Comparison of ENCODE assay signal across 9 cellular contexts in the genomic region with DNA sequence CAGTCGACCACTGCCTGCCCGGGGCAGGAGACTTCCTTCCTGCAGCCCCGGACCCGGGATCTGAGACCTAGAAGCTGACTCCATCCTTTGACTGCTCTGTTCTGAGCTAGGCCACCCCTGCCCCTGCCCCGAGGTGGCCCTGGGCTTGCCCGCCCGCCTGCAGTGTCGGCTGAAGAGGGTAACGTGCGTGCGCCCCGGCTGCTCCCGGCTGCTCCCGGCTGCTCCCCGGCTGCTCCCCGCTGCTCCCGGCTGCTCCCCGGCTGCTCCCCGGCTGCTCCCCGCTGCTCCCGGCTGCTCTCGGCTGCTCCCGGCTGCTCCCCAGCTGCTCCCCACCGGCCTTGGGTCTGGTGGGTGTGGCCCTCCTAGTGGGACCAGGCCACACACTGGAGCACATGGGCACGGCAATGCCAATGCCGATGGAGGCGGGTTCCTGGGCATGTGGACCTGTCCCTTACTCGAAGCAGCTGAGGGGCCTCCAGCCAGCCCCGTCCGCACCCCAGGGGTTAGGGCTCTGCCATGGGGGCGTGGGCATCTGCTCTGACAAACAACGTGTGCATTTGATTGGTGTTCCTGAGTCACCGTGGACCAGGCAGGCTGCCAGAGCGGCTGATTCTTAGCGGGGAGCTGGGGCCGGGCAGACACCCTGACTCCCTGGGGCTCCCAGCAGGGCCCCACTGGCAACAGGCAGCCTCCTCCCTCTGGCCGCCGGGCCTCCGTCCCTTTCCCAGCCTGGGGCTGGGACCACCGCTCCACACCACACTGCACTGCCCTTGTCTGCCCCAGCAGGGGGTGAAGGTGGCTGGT. TPM values are rescaled to one million over a fixed set of nuclear protein-coding genes. Genes with fewer than 3 reads are reported as not detected.
DNase-seq lines count a peak whose midpoint lies in the region; ATAC-seq and FAIRE-seq lines count a peak whose summit lies in the region.
"Had no signal": no experiment of that assay in that cellular context is flagged by ENCODE, and none has a peak within 500 bp of the region (broad histone marks: within the 10 kb centered on the region; RNA-seq: fewer than 3 reads in every experiment).

No MANE protein-coding gene starts in this region.

- peaks cover 7% of the 10 kb centered on the region for H3K4me1 Mint-ChIP-seq in activated T-helper 1 cell treated with anti-CD3 and anti-CD28 coated beads, Interleukin-12 subunit alpha, Interleukin-12 subunit beta, Interleukin-2, Interleukin-4 antibody, amounts not matched to agents 30 ng/mL and 10 ng/mL and 1 ng/mL, durations not matched to agents 14 hours and 24 hours and 36 hours (ENCODE audit: low read depth)

- H3K27ac Mint-ChIP-seq in activated T-helper 1 cell treated with anti-CD3 and anti-CD28 coated beads, Interleukin-12 subunit alpha, Interleukin-12 subunit beta, Interleukin-2, Interleukin-4 antibody, amounts not matched to agents 30 ng/mL and 10 ng/mL and 1 ng/mL, durations not matched to agents 14 hours and 24 hours and 36 hours: no peak overlapping the region

- no peak overlapping the region for H3K4me3 Mint-ChIP-seq in activated T-helper 1 cell treated with anti-CD3 and anti-CD28 coated beads, Interleukin-12 subunit alpha, Interleukin-12 subunit beta, Interleukin-2, Interleukin-4 antibody, amounts not matched to agents 30 ng/mL and 10 ng/mL and 1 ng/mL, durations not matched to agents 14 hours and 24 hours and 36 hours

- intact Hi-C loops in left cardiac atrium (cut with DNase I): no loop called here
- intact Hi-C loops in cardiac septum (cut with DNase I): no loop called here
- intact Hi-C loops in activated T-helper 1 cell treated with anti-CD3 and anti-CD28 coated beads, Interleukin-12 subunit alpha, Interleukin-12 subunit beta, Interleukin-2, Interleukin-4 antibody, amounts not matched to agents 30 ng/mL and 10 ng/mL and 1 ng/mL, durations not matched to agents 14 hours and 24 hours and 36 hours (cut with micrococcal nuclease): no loop called here

- FAIRE-seq in frontal cortex (lab: Jason Lieb, UNC): no peak

- no peaks in the 10 kb centered on the region for H3K9me3 Mint-ChIP-seq in activated T-helper 1 cell treated with anti-CD3 and anti-CD28 coated beads, Interleukin-12 subunit alpha, Interleukin-12 subunit beta, Interleukin-2, Interleukin-4 antibody, amounts not matched to agents 30 ng/mL and 10 ng/mL and 1 ng/mL, durations not matched to agents 14 hours and 24 hours and 36 hours

- peak in 1 of 2 donors; percentile 16 for ATAC-seq in left cardiac atrium

- DNase-seq in left cardiac atrium (peak; percentile 27), cardiac septum (ENCODE audit: low spot score) (no peak), RPMI7951 (ENCODE audit: low read depth) (peak; percentile 80), frontal cortex (ENCODE audit: low spot score in 2 of 2) (peak; percentile 28 to 40), ureter (ENCODE audit: low spot score) (peak; percentile 64), NCI-H1048 (lab: John Stamatoyannopoulos, UW) (no peak)
- no peak for DNase-seq in effector CD8-positive, alpha-beta T cell (lab: John Stamatoyannopoulos, UW)
- DNase-seq in activated T-helper 1 cell treated with anti-CD3 and anti-CD28 coated beads, Interleukin-12 subunit alpha, Interleukin-12 subunit beta, Interleukin-2, Interleukin-4 antibody, amounts not matched to agents 30 ng/mL and 10 ng/mL and 1 ng/mL, durations not matched to agents 14 hours and 24 hours and 36 hours (ENCODE audit: low spot score): no peak
- DNase-seq: activated T-cell treated with anti-CD3 and anti-CD28 coated beads for 4 hours had no signal

- H3K36me3 Mint-ChIP-seq in activated T-helper 1 cell treated with anti-CD3 and anti-CD28 coated beads, Interleukin-12 subunit alpha, Interleukin-12 subunit beta, Interleukin-2, Interleukin-4 antibody, amounts not matched to agents 30 ng/mL and 10 ng/mL and 1 ng/mL, durations not matched to agents 14 hours and 24 hours and 36 hours (ENCODE audit: low read depth): no peaks in the 10 kb centered on the region

- H3K27me3 Mint-ChIP-seq in activated T-helper 1 cell treated with anti-CD3 and anti-CD28 coated beads, Interleukin-12 subunit alpha, Interleukin-12 subunit beta, Interleukin-2, Interleukin-4 antibody, amounts not matched to agents 30 ng/mL and 10 ng/mL and 1 ng/mL, durations not matched to agents 14 hours and 24 hours and 36 hours (ENCODE audit: insufficient read depth): no peaks in the 10 kb centered on the region

RNA-seq across cellular contexts. Expression of a gene that starts 2.0 kb away (rescaled TPM):
- total RNA-seq in left cardiac atrium: under 1 TPM in 1 of 2 donors, not detected in 1; 0.44 TPM
- total RNA-seq in cardiac septum: not detected
- not detected in 2 replicates for total RNA-seq in RPMI7951 (2014; rRNA removed; shearing (Covaris generic))
- 0.41 TPM for total RNA-seq in frontal cortex
- total RNA-seq in ureter: 0.47 TPM
- total RNA-seq in activated T-helper 1 cell treated with anti-CD3 and anti-CD28 coated beads, Interleukin-12 subunit alpha, Interleukin-12 subunit beta, Interleukin-2, Interleukin-4 antibody, amounts not matched to agents 30 ng/mL and 10 ng/mL and 1 ng/mL, durations not matched to agents 14 hours and 24 hours and 36 hours: 0.51 and 0.60 TPM in 2 replicates

RNA-seq across cellular contexts. Expression of a gene that starts 34.4 kb away (rescaled TPM):
- total RNA-seq in left cardiac atrium (under 1 TPM; 0.16 to 0.38 TPM), cardiac septum (not detected), frontal cortex (1.6 TPM), ureter (0.49 TPM)
- total RNA-seq in RPMI7951 (2014; rRNA removed; shearing (Covaris generic)): not detected in 2 replicates
- 0.61 and 0.80 TPM in 2 replicates for total RNA-seq in activated T-helper 1 cell treated with anti-CD3 and anti-CD28 coated beads, Interleukin-12 subunit alpha, Interleukin-12 subunit beta, Interleukin-2, Interleukin-4 antibody, amounts not matched to agents 30 ng/mL and 10 ng/mL and 1 ng/mL, durations not matched to agents 14 hours and 24 hours and 36 hours

RNA-seq across cellular contexts. Expression of a gene that starts 40.2 kb away (rescaled TPM):
- total RNA-seq in left cardiac atrium (10 to 100 TPM; 14.6 to 16.9 TPM), cardiac septum (15.7 TPM), frontal cortex (9.4 TPM), ureter (67.7 TPM)
- 5.6 and 15.4 TPM in 2 replicates for total RNA-seq in RPMI7951 (2014; rRNA removed; shearing (Covaris generic))
- 27.1 and 28.7 TPM in 2 replicates for total RNA-seq in activated T-helper 1 cell treated with anti-CD3 and anti-CD28 coated beads, Interleukin-12 subunit alpha, Interleukin-12 subunit beta, Interleukin-2, Interleukin-4 antibody, amounts not matched to agents 30 ng/mL and 10 ng/mL and 1 ng/mL, durations not matched to agents 14 hours and 24 hours and 36 hours

Comparison
In these comparisons a context has a peak if more than half of its experiments do, and no peak if none do; other contexts are left out.
1. DNase-seq: peak in left cardiac atrium (single experiment), RPMI7951 (single experiment), frontal cortex (2 of 2) and ureter (single experiment); none in cardiac septum (single experiment), effector CD8-positive, alpha-beta T cell (single experiment), NCI-H1048 (single experiment) and activated T-helper 1 cell treated with anti-CD3 and anti-CD28 coated beads, Interleukin-12 subunit alpha, Interleukin-12 subunit beta, Interleukin-2, Interleukin-4 antibody, amounts not matched to agents 30 ng/mL and 10 ng/mL and 1 ng/mL, durations not matched to agents 14 hours and 24 hours and 36 hours (single experiment).